In the genomic region with DNA sequence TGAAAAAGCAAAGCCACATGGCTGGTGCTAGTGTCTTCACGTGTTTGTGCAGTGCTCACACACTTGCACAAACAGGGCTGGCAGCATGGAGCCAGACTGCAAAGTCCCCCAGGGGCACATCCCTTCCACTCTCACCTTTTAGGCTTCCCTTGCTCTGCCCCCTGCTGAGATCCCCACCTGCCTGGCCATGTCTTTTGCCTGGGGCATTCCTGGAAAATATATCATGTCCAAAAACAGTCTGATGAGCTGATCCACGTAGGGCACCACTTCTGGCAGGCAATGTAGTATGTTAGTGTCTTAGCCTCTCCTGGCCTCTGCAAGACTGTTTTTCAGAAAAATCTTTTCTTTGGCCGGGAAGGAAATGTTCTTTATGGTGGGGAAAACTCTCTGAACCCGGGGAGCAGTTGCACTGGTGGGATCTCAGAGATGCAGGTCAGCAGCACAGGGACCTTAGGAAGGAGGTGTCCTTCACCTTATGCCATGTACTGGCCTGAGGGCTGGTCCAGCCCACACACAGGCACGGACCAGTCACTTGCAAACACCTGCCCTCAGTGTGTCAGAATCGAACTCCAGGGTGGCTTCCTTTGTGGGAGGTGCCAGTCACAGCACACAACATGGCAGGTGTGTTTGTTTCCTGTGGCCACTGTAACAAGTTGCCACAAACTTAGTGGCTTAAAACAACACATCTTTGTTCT, we compare ENCODE assay signal across 11 cellular contexts. TPM values are rescaled to one million over a fixed set of nuclear protein-coding genes. Genes with fewer than 3 reads are reported as not detected.
A peak's percentile ranks its signal among the peaks of the same experiment; 100 is the strongest.
DNase-seq lines count a peak whose midpoint lies in the region; ATAC-seq, FAIRE-seq and TF ChIP-seq lines count a peak whose summit lies in the region.
"Had no signal": no experiment of that assay in that cellular context is flagged by ENCODE, and none has a peak within 500 bp of the region (broad histone marks: within the 10 kb centered on the region; RNA-seq: fewer than 3 reads in every experiment).

No MANE protein-coding gene starts in this region.

- H3K9me3 ChIP-seq in H1 (ENCODE audit: insufficient read depth in 2 of 2, low read depth in 1 of 2, low read length in 1 of 2) (no peaks in the 10 kb centered on the region), subcutaneous abdominal adipose tissue (ENCODE audit: control insufficient read depth in 5 of 5, low read length in 5 of 5) (no peaks in the 10 kb centered on the region)
- H3K9me3 ChIP-seq: BE2C had no signal

- H3K23ac ChIP-seq in H1 (ENCODE audit: insufficient read length): no peak overlapping the region

- H2BK20ac ChIP-seq in H1 (ENCODE audit: low read length): no peak overlapping the region

- 77% methylated on average over 6 of the region's 6 CpGs; no CpG with 5 or more reads in 1 of the 2 experiments for WGBS in H1 (ENCODE audit: extremely low coverage in 1 of 2, insufficient coverage in 1 of 2, insufficient read length in 1 of 2, insufficient replicate concordance in 2 of 2, low coverage in 1 of 2, low lambda C conversion rate in 2 of 2, missing lambda C conversion rate in 1 of 2), 2 experiments

- H3K79me1 ChIP-seq in H1 (ENCODE audit: low read depth, low read length): peaks cover 14% of the 10 kb centered on the region

- no peak overlapping the region for H3K18ac ChIP-seq in H1 (ENCODE audit: extremely low read depth, low read length)

- H3K4me3 ChIP-seq in H1 (ENCODE audit: extremely low read depth in 1 of 4, insufficient read depth in 2 of 4, low read depth in 3 of 4, low read length in 4 of 4) (no peak overlapping the region), subcutaneous abdominal adipose tissue (ENCODE audit: low read depth in 1 of 5, low read length in 5 of 5) (no peak overlapping the region)

- peak; percentile 61 for DNase-seq in activated effector memory CD4-positive, alpha-beta T cell treated with anti-CD3 and anti-CD28 coated beads, Interleukin-2, amount 50 U/mL, for 16 hours
- DNase-seq in activated effector memory CD4-positive, alpha-beta T cell treated with Interleukin-2 at 50 U/mL for 16 hours: no peak
- peak; percentile 84 for DNase-seq in NCI-H146 treated with DMSO at 0.1 percent for 48 hours (lab: John Stamatoyannopoulos, UW; ENCODE audit: unreplicated experiment)
- no peak for DNase-seq in H1 (ENCODE audit: low read depth in 1 of 2, low spot score in 2 of 2)
- DNase-seq in NCI-H1930 (lab: John Stamatoyannopoulos, UW): no peak
- no peak for DNase-seq in SHP77 treated with DMSO at 0.1 percent for 48 hours (lab: John Stamatoyannopoulos, UW)
- DNase-seq: BE2C, GOT3, NCI-H187 had no signal

- no peak overlapping the region for H4K91ac ChIP-seq in H1 (replicated peaks; ENCODE audit: insufficient read length, low read length)

- peaks cover 0 to 15% (median 2%) of the 10 kb centered on the region in 4 experiments; a peak in 4 of 7 replicates for H3K4me1 ChIP-seq in H1 (replicated peaks in 1 of 4; ENCODE audit: control insufficient read depth in 3 of 4, insufficient read depth in 4 of 4, low read length in 3 of 4)
- peaks cover 0 to 28% (median 26%) of the 10 kb centered on the region in 5 donors for H3K4me1 ChIP-seq in subcutaneous abdominal adipose tissue (ENCODE audit: control insufficient read depth in 5 of 5, insufficient read depth in 5 of 5, low read length in 5 of 5)
- H3K4me1 ChIP-seq: BE2C had no signal

- H3K4ac ChIP-seq in H1 (replicated peaks; ENCODE audit: insufficient read length, low read depth, low read length): no peak overlapping the region

- TF ChIP-seq EP300 in H1 (IDR thresholded peaks at IDR 0.05; ENCODE audit: borderline replicate concordance in 1 of 2, low read depth in 2 of 2, low read length in 2 of 2): no peak

- H4K20me1 ChIP-seq in H1 (replicated peaks in 1 of 2; ENCODE audit: control insufficient read depth in 1 of 2, insufficient read depth in 2 of 2, low read length in 2 of 2): peaks cover 2 to 5% of the 10 kb centered on the region in 2 experiments

- H3K9ac ChIP-seq in H1 (replicated peaks in 1 of 4; ENCODE audit: extremely low read depth in 1 of 4, low read depth in 3 of 4, low read length in 3 of 4) (no peak overlapping the region), subcutaneous abdominal adipose tissue (ENCODE audit: low read length in 5 of 5) (no peak overlapping the region)

- H3K27ac ChIP-seq in H1 (ENCODE audit: low read depth, low read length): no peak overlapping the region
- peak overlapping the region; percentile 1 for H3K27ac ChIP-seq in subcutaneous abdominal adipose tissue (ENCODE audit: low read depth, low read length)

- ATAC-seq in HG02938 (IDR thresholded peaks at IDR 0.05; ENCODE audit: unreplicated experiment): no peak

- TF ChIP-seq CTCF in H1 (IDR thresholded peaks at IDR 0.05; ENCODE audit: control extremely low read depth in 1 of 3, insufficient read depth in 1 of 3, low read depth in 1 of 3, low read length in 3 of 3): no peak

- TF ChIP-seq POLR2A in H1 (IDR thresholded peaks at IDR 0.05; ENCODE audit: control extremely low read depth in 1 of 2, low read depth in 2 of 2, low read length in 2 of 2): no peak

- H2BK120ac ChIP-seq in H1 (replicated peaks; ENCODE audit: low read depth, low read length): no peak overlapping the region

- 0 out of 2 replicates have a peak overlapping the region, but pooled peaks have one; percentile 39 for H2BK5ac ChIP-seq in H1 (ENCODE audit: low read depth, low read length)

- H2BK15ac ChIP-seq in H1 (ENCODE audit: low read length): peak overlapping the region; percentile 76; the same call in 1 of the 2 replicates

- H3K27me3 ChIP-seq in H1 (replicated peaks in 1 of 4; ENCODE audit: control insufficient read depth in 3 of 4, extremely low read depth in 1 of 4, insufficient read depth in 3 of 4, low read length in 3 of 4) (no peaks in the 10 kb centered on the region), subcutaneous abdominal adipose tissue (ENCODE audit: control insufficient read depth in 5 of 5, insufficient read depth in 4 of 5, low read length in 5 of 5) (no peaks in the 10 kb centered on the region)
- H3K27me3 ChIP-seq: BE2C had no signal

- CTCF ChIA-PET in H1 (lab: Charles Lee; ENCODE audit: partially characterized antibody): interaction anchor here (1.0 to 4.4 kb wide), 5 partner anchors 19 to 78 kb away, joined by 3 to 14 read pairs (median 5); no protein-coding TSS in a partner anchor

- H3K14ac ChIP-seq in H1 (ENCODE audit: insufficient read length): no peak overlapping the region

- POLR2A ChIA-PET in H1 (lab: Charles Lee; ENCODE audit: partially characterized antibody): no interaction called here

- no peaks in the 10 kb centered on the region for H3K23me2 ChIP-seq in H1 (ENCODE audit: low read depth, low read length)

- H3K36me3 ChIP-seq in H1 (ENCODE audit: control insufficient read depth in 2 of 4, insufficient read depth in 4 of 4, low read length in 3 of 4) (no peaks in the 10 kb centered on the region), subcutaneous abdominal adipose tissue (ENCODE audit: control insufficient read depth in 5 of 5, insufficient read depth in 5 of 5, low read length in 5 of 5) (peaks cover 0 to 48% (median 27%) of the 10 kb centered on the region in 5 donors)
- H3K36me3 ChIP-seq: BE2C had no signal

- H2BK12ac ChIP-seq in H1 (ENCODE audit: low read depth, low read length): no peak overlapping the region

- H4K5ac ChIP-seq in H1 (ENCODE audit: insufficient read length, low read depth, low read length): no peak overlapping the region

- H3K56ac ChIP-seq in H1 (replicated peaks; ENCODE audit: insufficient read length, low read depth, low read length): no peak overlapping the region

- H3K4me2 ChIP-seq in H1 (ENCODE audit: insufficient read depth in 1 of 2, low read depth in 2 of 2, low read length in 2 of 2): no peak overlapping the region

- no peak overlapping the region for H2AFZ ChIP-seq in H1 (ENCODE audit: low read length)

- no peak for TF ChIP-seq RAD21 in H1 (IDR thresholded peaks at IDR 0.05 in 1 of 2, conservative IDR thresholded peaks at IDR 0.05 in 1 of 2; ENCODE audit: low read depth in 2 of 2, low read length in 2 of 2)

- no peak for FAIRE-seq in H1 (lab: Jason Lieb, UNC)

- H4K8ac ChIP-seq in H1 (ENCODE audit: extremely low read depth, insufficient read depth, low read length): no peak overlapping the region

- no peak overlapping the region for H2AK5ac ChIP-seq in H1 (ENCODE audit: low read depth, low read length)

- peaks cover 0 to 4% of the 10 kb centered on the region in 2 experiments; a peak in 1 of 4 replicates for H3K79me2 ChIP-seq in H1 (ENCODE audit: control insufficient read depth in 1 of 2, insufficient read depth in 2 of 2, low read length in 2 of 2)

TF ChIP-seq in H1, 55 proteins besides CTCF, POLR2A, EP300 and RAD21 (continues in another document):
- TF ChIP-seq TAF7 (optimal IDR thresholded peaks at IDR 0.05; ENCODE audit: borderline replicate concordance, low read depth, low read length): no peak
- no peak for TF ChIP-seq PHF8 (conservative IDR thresholded peaks at IDR 0.05; ENCODE audit: low read depth, low read length)
- no peak for TF ChIP-seq TEAD4 (IDR thresholded peaks at IDR 0.05; ENCODE audit: low read depth, low read length)
- no peak for TF ChIP-seq RXRA (IDR thresholded peaks at IDR 0.05; ENCODE audit: insufficient read depth, low read depth, low read length)
- no peak for TF ChIP-seq CHD1 (IDR thresholded peaks at IDR 0.05; ENCODE audit: low read depth, low read length)
- no peak for TF ChIP-seq POU5F1 (IDR thresholded peaks at IDR 0.05; ENCODE audit: low read depth, low read length)
- TF ChIP-seq SP2 (IDR thresholded peaks at IDR 0.05; ENCODE audit: low read length): no peak
- TF ChIP-seq, protein P1, sequence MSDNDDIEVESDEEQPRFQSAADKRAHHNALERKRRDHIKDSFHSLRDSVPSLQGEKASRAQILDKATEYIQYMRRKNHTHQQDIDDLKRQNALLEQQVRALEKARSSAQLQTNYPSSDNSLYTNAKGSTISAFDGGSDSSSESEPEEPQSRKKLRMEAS (IDR thresholded peaks at IDR 0.05): no peak
- no peak for TF ChIP-seq SIRT6 (IDR thresholded peaks at IDR 0.05; ENCODE audit: low read length)
- TF ChIP-seq YY1 (IDR thresholded peaks at IDR 0.05; ENCODE audit: low read depth, low read length): no peak
- no peak for TF ChIP-seq CHD2 (IDR thresholded peaks at IDR 0.05; ENCODE audit: low read length)
- no peak for TF ChIP-seq KDM5A (IDR thresholded peaks at IDR 0.05; ENCODE audit: low read length)
- no peak for TF ChIP-seq NANOG (IDR thresholded peaks at IDR 0.05; ENCODE audit: insufficient read depth, low read depth, low read length, poor library complexity, severe bottlenecking)
- no peak for TF ChIP-seq GTF2F1 (IDR thresholded peaks at IDR 0.05; ENCODE audit: borderline replicate concordance, low read depth, low read length)

RNA-seq across cellular contexts. Expression of a gene that starts 46.4 kb away (rescaled TPM):
- total RNA-seq in H1 (2021; fragmentation: NEBNext Ultra II Directional; extraction: Animal tissue kit (Norgen Biotek cat#: 25700)): 145 and 146 TPM in 2 replicates
- polyA plus RNA-seq in H1 (2011; rRNA removed): 48.6 and 62.8 TPM in 2 replicates
- 54.0 TPM for polyA plus RNA-seq in H1 (2011; cell fraction: cytosol; rRNA removed)
- 111 TPM for polyA plus RNA-seq in H1 (2011; cell fraction: nucleus; rRNA removed)
- 77.7 to 92.1 TPM (median 86.1 TPM) in 4 replicates for polyA plus RNA-seq in H1 (2012, experiment 1 of 2)
- 68.9 TPM for polyA plus RNA-seq in H1 (2012, experiment 2 of 2)
- 55.7 TPM for polyA plus RNA-seq in H1 (2013, experiment 1 of 2)
- 57.6 TPM for polyA plus RNA-seq in H1 (2013, experiment 2 of 2)
- polyA minus RNA-seq in H1 (2011; rRNA and poly(A)+ RNA removed): 82.0 and 97.2 TPM in 2 replicates
- 58.9 TPM for polyA minus RNA-seq in H1 (2011; cell fraction: cytosol; rRNA and poly(A)+ RNA removed)
- polyA minus RNA-seq in H1 (2011; cell fraction: nucleus; rRNA and poly(A)+ RNA removed): 60.1 TPM

Comparison
In these comparisons a context has a peak if more than half of its experiments do, and no peak if none do; other contexts are left out.
1. DNase-seq: peak in activated effector memory CD4-positive, alpha-beta T cell treated with anti-CD3 and anti-CD28 coated beads, Interleukin-2, amount 50 U/mL, for 16 hours (single experiment) and NCI-H146 treated with DMSO at 0.1 percent for 48 hours (single experiment); none in activated effector memory CD4-positive, alpha-beta T cell treated with Interleukin-2 at 50 U/mL for 16 hours (single experiment), H1 (0 of 2), NCI-H1930 (0 of 2) and SHP77 treated with DMSO at 0.1 percent for 48 hours (single experiment).